8 cellular contexts compared by ENCODE assay signal in genomic region chr18:63074987-63075404, GRCh38.
DNase-seq lines count a peak whose midpoint lies in the region; ATAC-seq and TF ChIP-seq lines count a peak whose summit lies in the region.

No MANE protein-coding gene starts in this region.

- POLR2A ChIA-PET in activated CD4-positive, alpha-beta T cell treated with anti-CD3 and anti-CD28 coated beads, Interleukin-2, amount 10 ng/mL, durations not matched to agents 7 days and 5 days (lab: Charles Lee): no interaction called here

- H3K9ac ChIP-seq in H9 (ENCODE audit: extremely low read depth, insufficient read length, low read length): peak overlapping the region; percentile 68

- H3K79me1 ChIP-seq in H9 (ENCODE audit: insufficient read depth, low read depth, low read length, poor library complexity, severe bottlenecking): no peaks in the 10 kb centered on the region

- H2BK20ac ChIP-seq in H9 (ENCODE audit: low read depth, low read length, poor library complexity, severe bottlenecking): no peak overlapping the region

- no peak overlapping the region for H2BK12ac ChIP-seq in H9 (ENCODE audit: insufficient read length, low read depth, low read length)

- H3K4me2 ChIP-seq in H9 (ENCODE audit: insufficient read depth, insufficient read length, low read length): peak overlapping the region; percentile 93

- no peaks in the 10 kb centered on the region for H3K23me2 ChIP-seq in H9 (ENCODE audit: insufficient read length, low read depth, low read length, poor library complexity, severe bottlenecking)

- no peaks in the 10 kb centered on the region for H3K9me3 ChIP-seq in H9 (ENCODE audit: control insufficient read depth, low read depth, low read length)
- H3K9me3 ChIP-seq in left lung: peaks cover 0 to 7% of the 10 kb centered on the region in 2 donors

- peak; percentile 98 for ATAC-seq in left lung
- no peak for ATAC-seq in GM19035 (IDR thresholded peaks at IDR 0.05; ENCODE audit: unreplicated experiment)

- H2BK120ac ChIP-seq in H9 (ENCODE audit: low read depth, low read length, poor library complexity, severe bottlenecking): no peak overlapping the region

- H3K27ac ChIP-seq in H9 (ENCODE audit: insufficient read length, low read depth, low read length) (no peak overlapping the region), left lung (peak overlapping the region; percentile 27 to 50)

- H4K5ac ChIP-seq in H9 (ENCODE audit: insufficient read length, low read depth, low read length): no peak overlapping the region

- no peak overlapping the region for H2AK5ac ChIP-seq in H9 (ENCODE audit: insufficient read length, low read length)

- no peak overlapping the region for H2BK15ac ChIP-seq in H9 (ENCODE audit: low read depth, low read length)

- H3K4me1 ChIP-seq in H9 (ENCODE audit: insufficient read depth, low read length): no peaks in the 10 kb centered on the region
- H3K4me1 ChIP-seq in left lung: peaks cover 0 to 10% of the 10 kb centered on the region in 2 donors

- WGBS in H9 (ENCODE audit: extremely low coverage, insufficient read length, low lambda C conversion rate): no CpG with 5 or more reads among the region's 19 CpGs

- no peak overlapping the region for H3K56ac ChIP-seq in H9 (ENCODE audit: insufficient read length, low read depth, low read length)

- no peak overlapping the region for H2BK5ac ChIP-seq in H9 (ENCODE audit: insufficient read length, low read length)

- peak overlapping the region; percentile 96 for H2AFZ ChIP-seq in H9 (ENCODE audit: low read length)

- intact Hi-C loops in dendritic cell treated with granulocyte-macrophage colony-stimulating factor and Interleukin-4, amounts not matched to agents 40 ng/mL and 50 ng/mL, for 4 days (cut with micrococcal nuclease): no loop called here
- intact Hi-C loops in left lung (cut with DNase I): no loop called here

- TF ChIP-seq CTCF in H9 (conservative IDR thresholded peaks at IDR 0.05) (no peak), left lung (IDR thresholded peaks at IDR 0.05) (no peak)

- H3K79me2 ChIP-seq in H9 (ENCODE audit: insufficient read depth, low read length): no peaks in the 10 kb centered on the region

- peak overlapping the region; percentile 71 to 76 for H3K4me3 Mint-ChIP-seq in H9
- H3K4me3 Mint-ChIP-seq in activated CD4-positive, alpha-beta T cell treated with anti-CD3 and anti-CD28 coated beads, Interleukin-2, amount 10 ng/mL, durations not matched to agents 7 days and 5 days: peak overlapping the region; percentile 63
- peak overlapping the region; percentile 79 for H3K4me3 Mint-ChIP-seq in dendritic cell treated with granulocyte-macrophage colony-stimulating factor and Interleukin-4, amounts not matched to agents 40 ng/mL and 50 ng/mL, for 4 days

- no peak overlapping the region for H3K14ac ChIP-seq in H9 (ENCODE audit: insufficient read depth, low read length)

- H4K91ac ChIP-seq in H9 (ENCODE audit: insufficient read length, low read depth, low read length): no peak overlapping the region

- H3K4me3 ChIP-seq in left lung: peak overlapping the region; percentile 33 to 35

- no peak overlapping the region for H3K4ac ChIP-seq in H9 (ENCODE audit: low read depth, low read length)

- H4K8ac ChIP-seq in H9 (replicated peaks; ENCODE audit: insufficient read length, low read depth, low read length): no peak overlapping the region

- peak; percentile 20 for DNase-seq in COLO829 (ENCODE audit: low spot score)
- peak; percentile 87 for DNase-seq in H9
- peak; percentile 80 for DNase-seq in NCI-H2171 (lab: John Stamatoyannopoulos, UW)
- peak; percentile 63 for DNase-seq in activated CD4-positive, alpha-beta T cell treated with anti-CD3 and anti-CD28 coated beads, Interleukin-2, amount 10 ng/mL, durations not matched to agents 7 days and 5 days
- DNase-seq in left lung: peak; percentile 83 to 96
- DNase-seq in stimulated activated CD4-positive, alpha-beta T cell treated with anti-CD3 and anti-CD28 coated beads, Interleukin-2, amount 100 ng/mL, for 4 hours (ENCODE audit: low read depth): peak; percentile 21

- H3K23ac ChIP-seq in H9 (ENCODE audit: insufficient read length, low read depth, low read length): no peak overlapping the region

- CTCF ChIA-PET in activated CD4-positive, alpha-beta T cell treated with anti-CD3 and anti-CD28 coated beads, Interleukin-2, amount 10 ng/mL, durations not matched to agents 7 days and 5 days (lab: Charles Lee): no interaction called here

- no peak overlapping the region for H3T11ph ChIP-seq in H9 (ENCODE audit: low read length)

- H3K9me3 Mint-ChIP-seq in H9: peaks cover 0 to 2% of the 10 kb centered on the region in 2 experiments; a peak in 2 of 5 replicates
- H3K9me3 Mint-ChIP-seq in activated CD4-positive, alpha-beta T cell treated with anti-CD3 and anti-CD28 coated beads, Interleukin-2, amount 10 ng/mL, durations not matched to agents 7 days and 5 days: peaks cover 6% of the 10 kb centered on the region
- peaks cover 5% of the 10 kb centered on the region for H3K9me3 Mint-ChIP-seq in dendritic cell treated with granulocyte-macrophage colony-stimulating factor and Interleukin-4, amounts not matched to agents 40 ng/mL and 50 ng/mL, for 4 days

- no peaks in the 10 kb centered on the region for H4K20me1 ChIP-seq in H9 (ENCODE audit: control insufficient read depth, insufficient read depth, insufficient read length)

- H3K27ac Mint-ChIP-seq in H9: peak overlapping the region in 2 of 3 experiments; percentile 7 to 74; a peak in 2 of 7 replicates
- peak overlapping the region; percentile 42 for H3K27ac Mint-ChIP-seq in activated CD4-positive, alpha-beta T cell treated with anti-CD3 and anti-CD28 coated beads, Interleukin-2, amount 10 ng/mL, durations not matched to agents 7 days and 5 days
- peak overlapping the region; percentile 90 for H3K27ac Mint-ChIP-seq in dendritic cell treated with granulocyte-macrophage colony-stimulating factor and Interleukin-4, amounts not matched to agents 40 ng/mL and 50 ng/mL, for 4 days

- no peaks in the 10 kb centered on the region for H3K36me3 ChIP-seq in left lung

- H3K27me3 ChIP-seq in H9 (ENCODE audit: insufficient read depth, low read length) (no peaks in the 10 kb centered on the region), left lung (no peaks in the 10 kb centered on the region)

- H3K27me3 Mint-ChIP-seq in H9 (ENCODE audit: low read depth): no peaks in the 10 kb centered on the region; the same call in 1 of the 2 replicates
- peaks cover 21% of the 10 kb centered on the region for H3K27me3 Mint-ChIP-seq in activated CD4-positive, alpha-beta T cell treated with anti-CD3 and anti-CD28 coated beads, Interleukin-2, amount 10 ng/mL, durations not matched to agents 7 days and 5 days
- no peaks in the 10 kb centered on the region for H3K27me3 Mint-ChIP-seq in dendritic cell treated with granulocyte-macrophage colony-stimulating factor and Interleukin-4, amounts not matched to agents 40 ng/mL and 50 ng/mL, for 4 days

- H3K18ac ChIP-seq in H9 (ENCODE audit: insufficient read length, low read depth, low read length): peak overlapping the region; percentile 70

- peaks cover 9 to 14% of the 10 kb centered on the region in 2 experiments; a peak in 3 of 4 replicates for H3K4me1 Mint-ChIP-seq in H9
- H3K4me1 Mint-ChIP-seq in activated CD4-positive, alpha-beta T cell treated with anti-CD3 and anti-CD28 coated beads, Interleukin-2, amount 10 ng/mL, durations not matched to agents 7 days and 5 days: peaks cover 17% of the 10 kb centered on the region
- peaks cover 24% of the 10 kb centered on the region for H3K4me1 Mint-ChIP-seq in dendritic cell treated with granulocyte-macrophage colony-stimulating factor and Interleukin-4, amounts not matched to agents 40 ng/mL and 50 ng/mL, for 4 days (ENCODE audit: low read depth)

- no peaks in the 10 kb centered on the region for H3K36me3 Mint-ChIP-seq in H9 (ENCODE audit: insufficient read depth in 1 of 3, low read depth in 3 of 3)
- peaks cover 4% of the 10 kb centered on the region for H3K36me3 Mint-ChIP-seq in activated CD4-positive, alpha-beta T cell treated with anti-CD3 and anti-CD28 coated beads, Interleukin-2, amount 10 ng/mL, durations not matched to agents 7 days and 5 days (ENCODE audit: low read depth)
- peaks cover 4% of the 10 kb centered on the region for H3K36me3 Mint-ChIP-seq in dendritic cell treated with granulocyte-macrophage colony-stimulating factor and Interleukin-4, amounts not matched to agents 40 ng/mL and 50 ng/mL, for 4 days (ENCODE audit: low read depth)

Comparison
In these comparisons a context has a peak if more than half of its experiments do, and no peak if none do; other contexts are left out.
1. DNase-seq: peak in every context shown above with its lines; median percentile 90 in left lung; 87 in H9; 80 in NCI-H2171; 63 in activated CD4-positive, alpha-beta T cell treated with anti-CD3 and anti-CD28 coated beads, Interleukin-2, amount 10 ng/mL, durations not matched to agents 7 days and 5 days; 21 in stimulated activated CD4-positive, alpha-beta T cell treated with anti-CD3 and anti-CD28 coated beads, Interleukin-2, amount 100 ng/mL, for 4 hours; 20 in COLO829.